In the genomic region with DNA sequence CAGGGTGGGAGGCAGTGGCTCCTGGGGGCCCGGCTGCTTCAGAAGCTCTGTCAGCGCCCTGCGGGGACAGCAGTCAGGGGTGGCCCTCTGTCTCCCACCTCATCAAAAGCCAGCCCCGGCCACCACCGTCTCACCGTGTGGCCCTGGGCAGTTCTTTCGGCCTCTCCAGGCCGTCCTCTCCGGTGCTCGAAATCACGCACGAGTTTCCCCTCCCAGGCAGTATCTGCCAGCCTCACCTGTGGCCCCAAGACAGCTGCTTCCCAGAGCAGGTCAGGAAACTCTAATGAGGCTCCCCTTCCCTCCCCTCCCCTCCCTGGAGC, we compare ENCODE assay signal across 1 cellular context.
TF ChIP-seq lines count a peak whose summit lies in the region.

No MANE protein-coding gene starts in this region.

TF ChIP-seq in GM23338, 12 proteins besides CTCF, POLR2A, EP300 and RAD21 (continued from another document):
- no peak for TF ChIP-seq NANOG (IDR thresholded peaks at IDR 0.05; ENCODE audit: borderline replicate concordance)
- TF ChIP-seq CREB1 (CRISPR knock-in tag; IDR thresholded peaks at IDR 0.05; ENCODE audit: low read depth) = no peak
- TF ChIP-seq EZH2 (IDR thresholded peaks at IDR 0.05; ENCODE audit: low read depth, unreplicated experiment) = no peak
- no peak for TF ChIP-seq ZNF114 (CRISPR knock-in tag; IDR thresholded peaks at IDR 0.05)
- TF ChIP-seq, protein P1, sequence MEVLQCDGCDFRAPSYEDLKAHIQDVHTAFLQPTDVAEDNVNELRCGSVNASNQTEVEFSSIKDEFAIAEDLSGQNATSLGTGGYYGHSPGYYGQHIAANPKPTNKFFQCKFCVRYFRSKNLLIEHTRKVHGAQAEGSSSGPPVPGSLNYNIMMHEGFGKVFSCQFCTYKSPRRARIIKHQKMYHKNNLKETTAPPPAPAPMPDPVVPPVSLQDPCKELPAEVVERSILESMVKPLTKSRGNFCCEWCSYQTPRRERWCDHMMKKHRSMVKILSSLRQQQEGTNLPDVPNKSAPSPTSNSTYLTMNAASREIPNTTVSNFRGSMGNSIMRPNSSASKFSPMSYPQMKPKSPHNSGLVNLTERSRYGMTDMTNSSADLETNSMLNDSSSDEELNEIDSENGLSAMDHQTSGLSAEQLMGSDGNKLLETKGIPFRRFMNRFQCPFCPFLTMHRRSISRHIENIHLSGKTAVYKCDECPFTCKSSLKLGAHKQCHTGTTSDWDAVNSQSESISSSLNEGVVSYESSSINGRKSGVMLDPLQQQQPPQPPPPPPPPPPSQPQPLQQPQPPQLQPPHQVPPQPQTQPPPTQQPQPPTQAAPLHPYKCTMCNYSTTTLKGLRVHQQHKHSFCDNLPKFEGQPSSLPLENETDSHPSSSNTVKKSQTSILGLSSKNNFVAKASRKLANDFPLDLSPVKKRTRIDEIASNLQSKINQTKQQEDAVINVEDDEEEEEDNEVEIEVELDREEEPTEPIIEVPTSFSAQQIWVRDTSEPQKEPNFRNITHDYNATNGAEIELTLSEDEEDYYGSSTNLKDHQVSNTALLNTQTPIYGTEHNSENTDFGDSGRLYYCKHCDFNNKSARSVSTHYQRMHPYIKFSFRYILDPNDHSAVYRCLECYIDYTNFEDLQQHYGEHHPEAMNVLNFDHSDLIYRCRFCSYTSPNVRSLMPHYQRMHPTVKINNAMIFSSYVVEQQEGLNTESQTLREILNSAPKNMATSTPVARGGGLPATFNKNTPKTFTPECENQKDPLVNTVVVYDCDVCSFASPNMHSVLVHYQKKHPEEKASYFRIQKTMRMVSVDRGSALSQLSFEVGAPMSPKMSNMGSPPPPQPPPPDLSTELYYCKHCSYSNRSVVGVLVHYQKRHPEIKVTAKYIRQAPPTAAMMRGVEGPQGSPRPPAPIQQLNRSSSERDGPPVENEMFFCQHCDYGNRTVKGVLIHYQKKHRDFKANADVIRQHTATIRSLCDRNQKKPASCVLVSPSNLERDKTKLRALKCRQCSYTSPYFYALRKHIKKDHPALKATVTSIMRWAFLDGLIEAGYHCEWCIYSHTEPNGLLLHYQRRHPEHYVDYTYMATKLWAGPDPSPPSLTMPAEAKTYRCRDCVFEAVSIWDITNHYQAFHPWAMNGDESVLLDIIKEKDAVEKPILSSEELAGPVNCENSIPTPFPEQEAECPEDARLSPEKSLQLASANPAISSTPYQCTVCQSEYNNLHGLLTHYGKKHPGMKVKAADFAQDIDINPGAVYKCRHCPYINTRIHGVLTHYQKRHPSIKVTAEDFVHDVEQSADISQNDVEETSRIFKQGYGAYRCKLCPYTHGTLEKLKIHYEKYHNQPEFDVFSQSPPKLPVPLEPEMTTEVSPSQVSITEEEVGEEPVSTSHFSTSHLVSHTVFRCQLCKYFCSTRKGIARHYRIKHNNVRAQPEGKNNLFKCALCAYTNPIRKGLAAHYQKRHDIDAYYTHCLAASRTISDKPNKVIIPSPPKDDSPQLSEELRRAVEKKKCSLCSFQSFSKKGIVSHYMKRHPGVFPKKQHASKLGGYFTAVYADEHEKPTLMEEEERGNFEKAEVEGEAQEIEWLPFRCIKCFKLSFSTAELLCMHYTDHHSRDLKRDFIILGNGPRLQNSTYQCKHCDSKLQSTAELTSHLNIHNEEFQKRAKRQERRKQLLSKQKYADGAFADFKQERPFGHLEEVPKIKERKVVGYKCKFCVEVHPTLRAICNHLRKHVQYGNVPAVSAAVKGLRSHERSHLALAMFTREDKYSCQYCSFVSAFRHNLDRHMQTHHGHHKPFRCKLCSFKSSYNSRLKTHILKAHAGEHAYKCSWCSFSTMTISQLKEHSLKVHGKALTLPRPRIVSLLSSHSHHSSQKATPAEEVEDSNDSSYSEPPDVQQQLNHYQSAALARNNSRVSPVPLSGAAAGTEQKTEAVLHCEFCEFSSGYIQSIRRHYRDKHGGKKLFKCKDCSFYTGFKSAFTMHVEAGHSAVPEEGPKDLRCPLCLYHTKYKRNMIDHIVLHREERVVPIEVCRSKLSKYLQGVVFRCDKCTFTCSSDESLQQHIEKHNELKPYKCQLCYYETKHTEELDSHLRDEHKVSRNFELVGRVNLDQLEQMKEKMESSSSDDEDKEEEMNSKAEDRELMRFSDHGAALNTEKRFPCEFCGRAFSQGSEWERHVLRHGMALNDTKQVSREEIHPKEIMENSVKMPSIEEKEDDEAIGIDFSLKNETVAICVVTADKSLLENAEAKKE (CRISPR knock-in tag; IDR thresholded peaks at IDR 0.05) = no peak
